In the genomic region with DNA sequence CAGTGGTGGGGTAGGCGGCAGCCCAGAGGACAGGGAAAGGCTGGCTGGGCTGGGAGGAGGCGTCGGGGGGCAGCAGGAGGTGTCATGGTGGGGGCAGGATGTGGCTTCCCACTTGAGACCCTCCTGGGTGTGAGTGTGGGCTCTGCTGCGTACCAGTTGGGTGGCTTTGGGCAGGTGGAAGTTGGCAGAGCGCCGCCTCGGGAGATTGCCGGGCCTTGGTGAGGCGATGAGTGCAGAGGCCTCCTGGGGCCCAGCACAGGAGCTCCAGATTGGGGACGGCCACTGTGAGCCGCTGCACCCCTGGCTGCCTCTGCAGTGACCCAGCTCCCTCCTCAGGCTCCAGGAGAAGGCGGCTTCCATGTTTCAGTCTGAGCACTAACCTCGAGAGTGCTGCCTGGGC, we compare ENCODE assay signal across 20 cellular contexts. TPM values are rescaled to one million over a fixed set of nuclear protein-coding genes. Genes with fewer than 3 reads are reported as not detected.
DNase-seq lines count a peak whose midpoint lies in the region; ATAC-seq, FAIRE-seq and TF ChIP-seq lines count a peak whose summit lies in the region.
"Had no signal": no experiment of that assay in that cellular context is flagged by ENCODE, and none has a peak within 500 bp of the region (broad histone marks: within the 10 kb centered on the region; RNA-seq: fewer than 3 reads in every experiment).

No MANE protein-coding gene starts in this region.

- POLR2A ChIA-PET in K562 (lab: Yijun Ruan, JAX): interaction anchor here (1.0 to 1.8 kb wide), 2 partner anchors 12 to 20 kb away, joined by 4 read pairs; no protein-coding TSS in a partner anchor

- ATAC-seq in heart right ventricle: peak in 6 of 8 donors; percentile 10 to 40 (median 30)
- ATAC-seq in K562: no peak
- peak in 1 of 4 donors; percentile 2 for ATAC-seq in pancreas

- 75 to 80% methylated on average over 13 of the region's 13 CpGs for WGBS in heart right ventricle, 2 donors
- WGBS in K562 (ENCODE audit: insufficient coverage, low coverage, missing lambda C conversion rate): 78% methylated on average over 12 of the region's 13 CpGs
- WGBS in pancreas, 2 donors: 62 to 65% methylated on average over 13 of the region's 13 CpGs
- 94% methylated on average over 8 of the region's 13 CpGs for WGBS in mammary epithelial cell (ENCODE audit: low coverage, missing lambda C conversion rate)

- in situ Hi-C loops in K562 (cut with MboI) (no loop called here), mammary epithelial cell (cut with MboI; ENCODE audit: low sequenced_read_pairs in 2 of 2) (no loop called here)

- H4K20me1 ChIP-seq in K562 (replicated peaks; ENCODE audit: control insufficient read depth, insufficient read depth, low read length) (no peaks in the 10 kb centered on the region), mammary epithelial cell (ENCODE audit: insufficient read depth, low read length) (no peaks in the 10 kb centered on the region)

- H3K79me2 ChIP-seq in K562 (ENCODE audit: control insufficient read depth, insufficient read depth, low read length) (no peaks in the 10 kb centered on the region), mammary epithelial cell (ENCODE audit: insufficient read depth, low read length) (peaks cover 29% of the 10 kb centered on the region)

- FAIRE-seq in K562 (lab: Jason Lieb, UNC) (no peak), pancreas (lab: Jason Lieb, UNC) (no peak)
- FAIRE-seq: A204.1, GM19239 had no signal

- H3K9ac ChIP-seq in K562 (ENCODE audit: insufficient read depth in 1 of 2, low read depth in 2 of 2, low read length in 2 of 2) (no peak overlapping the region; a peak in 1 of 4 replicates), mammary epithelial cell (ENCODE audit: insufficient read depth, low read length) (no peak overlapping the region)

- CTCF ChIA-PET in K562 (lab: Yijun Ruan, JAX; ENCODE audit: low intra/inter-chr PET ratio): no interaction called here
- CTCF ChIA-PET in mammary epithelial cell (lab: Charles Lee; ENCODE audit: low non-redundant PET): no interaction called here

- H3K4me3 ChIP-seq in heart right ventricle (no peak overlapping the region), right atrium auricular region (no peak overlapping the region), K562 (no peak overlapping the region), pancreas (no peak overlapping the region), mammary epithelial cell (replicated peaks in 1 of 3; ENCODE audit: insufficient read depth in 1 of 3, low read depth in 2 of 3, low read length in 3 of 3) (no peak overlapping the region)
- H3K4me3 ChIP-seq: PC-9, SK-N-MC had no signal

- H3K27me3 ChIP-seq in heart right ventricle (no peaks in the 10 kb centered on the region), right atrium auricular region (no peaks in the 10 kb centered on the region), K562 (ENCODE audit: control insufficient read depth in 2 of 2, insufficient read depth in 2 of 2, low read length in 2 of 2) (no peaks in the 10 kb centered on the region), pancreas (no peaks in the 10 kb centered on the region), mammary epithelial cell (ENCODE audit: insufficient read depth, low read length) (no peaks in the 10 kb centered on the region)

- peak overlapping the region in 7 of 10 donors; percentile 39 to 81 (median 70) for H3K27ac ChIP-seq in heart right ventricle
- no peak overlapping the region for H3K27ac ChIP-seq in right atrium auricular region
- H3K27ac ChIP-seq in K562 (ENCODE audit: extremely low read depth, low read depth, low read length): no peak overlapping the region
- H3K27ac ChIP-seq in pancreas: peak overlapping the region; percentile 53 to 62 (median 60)
- no peak overlapping the region for H3K27ac ChIP-seq in mammary epithelial cell (ENCODE audit: insufficient read depth, low read depth, low read length)
- H3K27ac ChIP-seq: PC-9, SK-N-MC had no signal

- no TSS peak for BruUV-seq in K562 (replicated peaks; lab: Mats Ljungman, UMichigan)
- no TSS peak for BruUV-seq in mammary epithelial cell (replicated peaks; lab: Mats Ljungman, UMichigan)

- no peak overlapping the region for H2AFZ ChIP-seq in K562 (ENCODE audit: low read depth, low read length)
- H2AFZ ChIP-seq in mammary epithelial cell (ENCODE audit: low read depth, low read length): no peak overlapping the region
- H2AFZ ChIP-seq: PC-9 had no signal

- peak in 1 of 2 donors; percentile 34 for DNase-seq in heart right ventricle
- no peak for DNase-seq in right atrium auricular region (ENCODE audit: low spot score)
- no peak for DNase-seq in K562 (ENCODE audit: extremely low read depth in 1 of 4, low spot score in 3 of 4)
- peak in 2 of 6 donors; percentile 54 to 81 for DNase-seq in pancreas
- no peak for DNase-seq in DMS 273 (lab: John Stamatoyannopoulos, UW; ENCODE audit: unreplicated experiment)
- DNase-seq in effector CD4-positive, alpha-beta T cell: no peak
- DNase-seq in NCI-H82 treated with DMSO at 0.1 percent for 48 hours (lab: John Stamatoyannopoulos, UW; ENCODE audit: unreplicated experiment): no peak
- no peak for DNase-seq in mammary epithelial cell
- DNase-seq: C1 segment of cervical spinal cord, DMS153, EL, GOT3, NCI-H1048, NCI-H1436 treated with DMSO at 0.1 percent for 48 hours, NCI-H2029 treated with DMSO at 0.1 percent for 48 hours, NCI-H748 treated with DMSO at 0.1 percent for 48 hours, PC-9 had no signal

- dilution Hi-C loops in mammary epithelial cell (cut with HindIII; ENCODE audit: low sequenced_read_pairs): no loop called here

- H3K4me2 ChIP-seq in K562 (ENCODE audit: insufficient read depth, low read length) (no peak overlapping the region), mammary epithelial cell (ENCODE audit: insufficient read depth, low read depth, low read length) (no peak overlapping the region)
- H3K4me2 ChIP-seq: PC-9 had no signal

- TF ChIP-seq CTCF in heart right ventricle (IDR thresholded peaks at IDR 0.05): no peak
- TF ChIP-seq CTCF in right atrium auricular region (IDR thresholded peaks at IDR 0.05): no peak
- TF ChIP-seq CTCF in K562 (IDR thresholded peaks at IDR 0.05 in 2 of 3, conservative IDR thresholded peaks at IDR 0.05 in 1 of 3; ENCODE audit: insufficient read depth in 2 of 3, low read depth in 1 of 3, low read length in 3 of 3): no peak
- TF ChIP-seq CTCF in pancreas (IDR thresholded peaks at IDR 0.05): no peak
- no peak for TF ChIP-seq CTCF in mammary epithelial cell (conservative IDR thresholded peaks at IDR 0.05 in 1 of 2, IDR thresholded peaks at IDR 0.05 in 1 of 2; ENCODE audit: extremely low read depth in 1 of 2, insufficient read depth in 1 of 2, low read depth in 1 of 2, low read length in 2 of 2)

- H3K4me1 ChIP-seq in heart right ventricle (peaks cover 5 to 43% (median 19%) of the 10 kb centered on the region in 9 donors), right atrium auricular region (peaks cover 0 to 24% of the 10 kb centered on the region in 2 donors), K562 (replicated peaks in 1 of 2; ENCODE audit: control insufficient read depth in 2 of 2, insufficient read depth in 2 of 2, low read length in 2 of 2) (peaks cover 6 to 19% of the 10 kb centered on the region in 2 experiments; a peak in 4 of 5 replicates), pancreas (peaks cover 38 to 47% (median 40%) of the 10 kb centered on the region in 3 donors), mammary epithelial cell (ENCODE audit: insufficient read depth, low read length) (no peaks in the 10 kb centered on the region)

- intact Hi-C loops in heart right ventricle (cut with DNase I) (no loop called here), K562 (cut with micrococcal nuclease) (no loop called here), pancreas (cut with DNase I) (no loop called here), mammary epithelial cell (cut with micrococcal nuclease) (no loop called here)

- no peak for TF ChIP-seq EP300 in K562 (IDR thresholded peaks at IDR 0.05; ENCODE audit: low read length)

- TF ChIP-seq POLR2A in K562 (conservative IDR thresholded peaks at IDR 0.05): no peak

- TF ChIP-seq RAD21 in K562 (CRISPR knock-in tag; conservative IDR thresholded peaks at IDR 0.05 in 1 of 2, IDR thresholded peaks at IDR 0.05 in 1 of 2): no peak

- no peaks in the 10 kb centered on the region for H3K9me1 ChIP-seq in K562 (ENCODE audit: control insufficient read depth, insufficient read depth, low read length)

- peaks cover 0 to 2% (median 0%) of the 10 kb centered on the region in 9 donors for H3K36me3 ChIP-seq in heart right ventricle
- no peaks in the 10 kb centered on the region for H3K36me3 ChIP-seq in right atrium auricular region
- H3K36me3 ChIP-seq in K562 (ENCODE audit: control insufficient read depth, insufficient read depth, low read length): no peaks in the 10 kb centered on the region
- peaks cover 0 to 49% (median 3%) of the 10 kb centered on the region in 3 donors for H3K36me3 ChIP-seq in pancreas
- H3K36me3 ChIP-seq in mammary epithelial cell (ENCODE audit: insufficient read depth, low read length): no peaks in the 10 kb centered on the region

- H3K9me3 ChIP-seq in heart right ventricle (no peaks in the 10 kb centered on the region), right atrium auricular region (no peaks in the 10 kb centered on the region), K562 (replicated peaks; ENCODE audit: control insufficient read depth, insufficient read depth, low read depth, low read length) (no peaks in the 10 kb centered on the region), pancreas (no peaks in the 10 kb centered on the region), mammary epithelial cell (replicated peaks; ENCODE audit: insufficient read depth, low read length) (no peaks in the 10 kb centered on the region)

RNA-seq across cellular contexts. Expression of a gene that starts 13.8 kb away (rescaled TPM):
- total RNA-seq in heart right ventricle: 10 to 100 TPM in 9 of 10 donors, 1 to 10 TPM in 1; 8.6 to 23.7 (median 18.7) TPM
- 1 to 10 TPM; 6.7 to 8.0 TPM for polyA plus RNA-seq in heart right ventricle
- total RNA-seq in right atrium auricular region: 10 to 100 TPM in 1 of 2 donors, 1 to 10 TPM in 1; 3.7 to 12.1 TPM
- total RNA-seq in K562 (2011; cell fraction: chromatin; rRNA removed; ENCODE audit: low replicate concordance): 9.1 and 9.7 TPM in 2 replicates
- total RNA-seq in K562 (2011; cell fraction: nucleolus; rRNA removed): 4.7 and 5.9 TPM in 2 replicates
- 9.2 and 12.0 TPM in 2 replicates for total RNA-seq in K562 (2011; cell fraction: nucleoplasm; rRNA removed)
- total RNA-seq in K562 (2014; rRNA removed): 7.2 and 7.3 TPM in 2 replicates
- total RNA-seq in K562 (2014; rRNA removed; fragmentation: Illumina TruSeq; extraction: Trizol): 3.7 and 5.0 TPM in 2 replicates
- total RNA-seq in K562 (2015; rRNA removed; fragmentation: Illumina TruSeq; extraction: Trizol): 2.8 and 3.0 TPM in 2 replicates
- 12.9 and 14.4 TPM in 2 replicates for total RNA-seq in K562 (2021)
- polyA plus RNA-seq in K562 (2011; rRNA removed): 5.8 and 10.4 TPM in 2 replicates
- polyA plus RNA-seq in K562 (2011; cell fraction: cytosol; rRNA removed): 9.4 and 12.6 TPM in 2 replicates
- 8.1 and 12.3 TPM in 2 replicates for polyA plus RNA-seq in K562 (2011; cell fraction: nucleus; rRNA removed)
- polyA plus RNA-seq in K562 (2012): 6.6 and 23.6 TPM in 2 replicates
- polyA plus RNA-seq in K562 (2014; fragmentation: Illumina TruSeq; extraction: Trizol): 10.0 and 12.1 TPM in 2 replicates
- polyA plus RNA-seq in K562 (2014; fragmentation: Nextera tagmentation; extraction: Ambion mirVana): under 1 TPM; 0.79 to 0.96 TPM
- 6.8 and 7.7 TPM in 2 replicates for polyA plus RNA-seq in K562 (2014; rRNA removed)
- polyA minus RNA-seq in K562 (2011; rRNA and poly(A)+ RNA removed): 5.9 and 6.5 TPM in 2 replicates
- 4.6 and 13.5 TPM in 2 replicates for polyA minus RNA-seq in K562 (2011; cell fraction: cytosol; rRNA and poly(A)+ RNA removed)
- 1.6 and 5.9 TPM in 2 replicates for polyA minus RNA-seq in K562 (2011; cell fraction: nucleus; rRNA and poly(A)+ RNA removed)
- total RNA-seq in pancreas: 100 to 1,000 TPM in 2 of 6 donors, 10 to 100 TPM in 4; 29.7 to 122 (median 60.5) TPM
- 10 to 100 TPM; 91.8 to 95.6 TPM for polyA plus RNA-seq in pancreas
- 10 to 100 TPM; 59.9 to 81.5 TPM for total RNA-seq in mammary epithelial cell
- 34.8 TPM for polyA plus RNA-seq in mammary epithelial cell
- 25.3 TPM for polyA minus RNA-seq in mammary epithelial cell

Comparison
In these comparisons a context has a peak if more than half of its experiments do, and no peak if none do; other contexts are left out.
1. H3K27ac ChIP-seq: peak in heart right ventricle (7 of 10) and pancreas (4 of 4); none in right atrium auricular region (0 of 2), K562 (single experiment) and mammary epithelial cell (single experiment).